10 cellular contexts compared by ENCODE assay signal in the genomic region with DNA sequence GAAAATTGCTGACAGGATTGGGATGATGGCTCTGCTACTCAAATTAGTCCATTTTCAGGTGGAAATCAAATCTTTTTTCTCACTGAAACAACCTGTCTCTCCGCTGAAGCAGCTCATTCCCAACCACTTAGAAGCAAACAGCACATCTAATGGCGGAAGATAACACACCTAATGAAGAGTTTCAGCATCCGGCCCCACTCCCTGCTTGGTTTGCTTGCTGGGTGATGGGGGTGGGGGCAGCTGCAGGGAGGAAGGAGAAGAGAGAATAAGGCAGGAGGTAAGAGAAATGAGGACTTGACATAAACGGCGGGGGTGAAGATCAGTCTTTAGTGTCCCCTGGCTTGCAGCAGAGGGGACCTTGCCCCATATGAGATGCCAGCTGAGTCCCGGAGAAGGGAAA. TPM values are rescaled to one million over a fixed set of nuclear protein-coding genes. Genes with fewer than 3 reads are reported as not detected.
"Had no signal": no experiment of that assay in that cellular context is flagged by ENCODE, and none has a peak within 500 bp of the region (broad histone marks: within the 10 kb centered on the region; RNA-seq: fewer than 3 reads in every experiment).

No MANE protein-coding gene starts in this region.

- ATAC-seq: HCT116 had no signal

- H3K36me3 ChIP-seq: HAP-1 had no signal

- H2AFZ ChIP-seq: GM23248 had no signal

- DNase-seq: GM23248, GOT3, H7, HFFc6, IMR-90 had no signal

- H3K4me3 ChIP-seq: GM23248, HAP-1 had no signal

- H3K9ac ChIP-seq: GM23248 had no signal

- H3K9me3 Mint-ChIP-seq: HFFc6 had no signal

- H3K27ac Mint-ChIP-seq: HFFc6 had no signal

- H3K9me3 ChIP-seq: HAP-1 had no signal

- H3K4me3 Mint-ChIP-seq: HFFc6 had no signal

- H3K27ac ChIP-seq: GM23248, HL-60 had no signal

RNA-seq across cellular contexts. Expression of a gene that starts 4.0 kb away (rescaled TPM):
- total RNA-seq: GM23248, H4, HFFc6, HT1080, IMR-90 had no signal
- polyA plus RNA-seq: GM23248, IMR-90 had no signal
